32 cellular contexts compared by ENCODE assay signal in genomic region chr13:46132109-46132508, GRCh38. TPM values are rescaled to one million over a fixed set of nuclear protein-coding genes. Genes with fewer than 3 reads are reported as not detected.
DNase-seq lines count a peak whose midpoint lies in the region; ATAC-seq and TF ChIP-seq lines count a peak whose summit lies in the region.
"Had no signal": no experiment of that assay in that cellular context is flagged by ENCODE, and none has a peak within 500 bp of the region (broad histone marks: within the 10 kb centered on the region; RNA-seq: fewer than 3 reads in every experiment).

No MANE protein-coding gene starts in this region.

- H3K4me1 ChIP-seq in CD8-positive, alpha-beta T cell (ENCODE audit: insufficient read depth, low read length): no peaks in the 10 kb centered on the region
- H3K4me1 ChIP-seq: breast epithelium, HAP-1, testis had no signal

- H3K27me3 Mint-ChIP-seq in activated CD4-positive, alpha-beta memory T cell treated with anti-CD3 and anti-CD28 coated beads for 36 hours: no peaks in the 10 kb centered on the region
- H3K27me3 Mint-ChIP-seq in activated CD4-positive, alpha-beta memory T cell treated with anti-CD3 and anti-CD28 coated beads, Interleukin-2, amount 10 ng/mL, durations not matched to agents 7 days and 5 days: no peaks in the 10 kb centered on the region
- H3K27me3 Mint-ChIP-seq in CD8-positive, alpha-beta T cell (ENCODE audit: low read depth): no peaks in the 10 kb centered on the region
- no peaks in the 10 kb centered on the region for H3K27me3 Mint-ChIP-seq in activated naive CD8-positive, alpha-beta T cell
- H3K27me3 Mint-ChIP-seq in natural killer cell (ENCODE audit: low read depth in 2 of 2): no peaks in the 10 kb centered on the region

- no peak for ATAC-seq in CD8-positive, alpha-beta T cell
- ATAC-seq in natural killer cell: no peak
- ATAC-seq: activated CD4-positive, CD25-positive, alpha-beta regulatory T cell treated with anti-CD3 and anti-CD28 coated beads, Interleukin-2, amount 50 U/mL, for 24 hours; left colon; mucosa of descending colon had no signal

- H3K36me3 ChIP-seq in CD8-positive, alpha-beta T cell (ENCODE audit: insufficient read depth, low read length): peaks cover 73% of the 10 kb centered on the region
- no peaks in the 10 kb centered on the region for H3K36me3 ChIP-seq in MG63
- H3K36me3 ChIP-seq: breast epithelium, HAP-1, ovary had no signal

- TF ChIP-seq CTCF in CD8-positive, alpha-beta T cell (IDR thresholded peaks at IDR 0.05): no peak
- no peak for TF ChIP-seq CTCF in natural killer cell (IDR thresholded peaks at IDR 0.05)

- H3K27me3 ChIP-seq in CD8-positive, alpha-beta T cell (ENCODE audit: insufficient read depth, low read length): no peaks in the 10 kb centered on the region
- peaks cover 11% of the 10 kb centered on the region for H3K27me3 ChIP-seq in MG63
- H3K27me3 ChIP-seq: breast epithelium, ovary, testis had no signal

- H3K27ac Mint-ChIP-seq in activated CD4-positive, alpha-beta memory T cell treated with anti-CD3 and anti-CD28 coated beads for 36 hours: peak overlapping the region; percentile 69
- no peak overlapping the region for H3K27ac Mint-ChIP-seq in activated CD4-positive, alpha-beta memory T cell treated with anti-CD3 and anti-CD28 coated beads, Interleukin-2, amount 10 ng/mL, durations not matched to agents 7 days and 5 days
- H3K27ac Mint-ChIP-seq in CD8-positive, alpha-beta T cell: peak overlapping the region; percentile 74
- H3K27ac Mint-ChIP-seq in activated naive CD8-positive, alpha-beta T cell: peak overlapping the region; percentile 58
- H3K27ac Mint-ChIP-seq in natural killer cell: peak overlapping the region; percentile 88 to 92

- POLR2A ChIA-PET in activated CD4-positive, alpha-beta memory T cell treated with anti-CD3 and anti-CD28 coated beads for 36 hours (lab: Charles Lee): no interaction called here
- POLR2A ChIA-PET in activated CD4-positive, alpha-beta memory T cell treated with anti-CD3 and anti-CD28 coated beads, Interleukin-2, amount 10 ng/mL, durations not matched to agents 7 days and 5 days (lab: Charles Lee): interaction anchor here (0.8 to 1.8 kb wide), 3 partner anchors 8 to 40 kb away, joined by 3 to 5 read pairs (median 3); no protein-coding TSS in a partner anchor
- POLR2A ChIA-PET in CD8-positive, alpha-beta T cell (lab: Charles Lee): interaction anchor here (0.9 to 1.2 kb wide), 3 partner anchors 10 to 80 kb away, joined by 3 read pairs; partner anchors contain the start of gene ZC3H13

- no peaks in the 10 kb centered on the region for H3K9me3 ChIP-seq in CD8-positive, alpha-beta T cell (ENCODE audit: low read length)
- no peaks in the 10 kb centered on the region for H3K9me3 ChIP-seq in MG63
- H3K9me3 ChIP-seq: breast epithelium, HAP-1, mucosa of descending colon, ovary, SK-N-SH, testis had no signal

- peak overlapping the region; percentile 6 for H3K27ac ChIP-seq in CD8-positive, alpha-beta T cell (ENCODE audit: low read depth, low read length)
- no peak overlapping the region for H3K27ac ChIP-seq in caudate nucleus (ENCODE audit: low read depth, low read length)
- H3K27ac ChIP-seq: breast epithelium, epithelial cell of prostate, HL-60, ovary, PC-9, testis had no signal

- H3K9me3 Mint-ChIP-seq in activated CD4-positive, alpha-beta memory T cell treated with anti-CD3 and anti-CD28 coated beads for 36 hours: no peaks in the 10 kb centered on the region
- H3K9me3 Mint-ChIP-seq in activated CD4-positive, alpha-beta memory T cell treated with anti-CD3 and anti-CD28 coated beads, Interleukin-2, amount 10 ng/mL, durations not matched to agents 7 days and 5 days: no peaks in the 10 kb centered on the region
- H3K9me3 Mint-ChIP-seq in CD8-positive, alpha-beta T cell: no peaks in the 10 kb centered on the region
- no peaks in the 10 kb centered on the region for H3K9me3 Mint-ChIP-seq in activated naive CD8-positive, alpha-beta T cell (ENCODE audit: low read depth)
- H3K9me3 Mint-ChIP-seq in natural killer cell: no peaks in the 10 kb centered on the region
- H3K9me3 Mint-ChIP-seq: CD14-positive monocyte had no signal

- intact Hi-C loops in activated CD4-positive, alpha-beta memory T cell treated with anti-CD3 and anti-CD28 coated beads for 36 hours (cut with micrococcal nuclease): no loop called here
- intact Hi-C loops in CD8-positive, alpha-beta T cell (cut with DNase I, micrococcal nuclease): no loop called here
- intact Hi-C loops in natural killer cell (cut with micrococcal nuclease): no loop called here

- H3K4me3 Mint-ChIP-seq in activated CD4-positive, alpha-beta memory T cell treated with anti-CD3 and anti-CD28 coated beads for 36 hours: no peak overlapping the region
- no peak overlapping the region for H3K4me3 Mint-ChIP-seq in activated CD4-positive, alpha-beta memory T cell treated with anti-CD3 and anti-CD28 coated beads, Interleukin-2, amount 10 ng/mL, durations not matched to agents 7 days and 5 days
- H3K4me3 Mint-ChIP-seq in CD8-positive, alpha-beta T cell: no peak overlapping the region
- H3K4me3 Mint-ChIP-seq in activated naive CD8-positive, alpha-beta T cell: no peak overlapping the region
- no peak overlapping the region for H3K4me3 Mint-ChIP-seq in natural killer cell
- H3K4me3 Mint-ChIP-seq: CD14-positive monocyte had no signal

- peaks cover 16% of the 10 kb centered on the region for H3K4me1 Mint-ChIP-seq in activated CD4-positive, alpha-beta memory T cell treated with anti-CD3 and anti-CD28 coated beads for 36 hours (ENCODE audit: low read depth)
- H3K4me1 Mint-ChIP-seq in activated CD4-positive, alpha-beta memory T cell treated with anti-CD3 and anti-CD28 coated beads, Interleukin-2, amount 10 ng/mL, durations not matched to agents 7 days and 5 days: peaks cover 32% of the 10 kb centered on the region
- peaks cover 25% of the 10 kb centered on the region for H3K4me1 Mint-ChIP-seq in CD8-positive, alpha-beta T cell (ENCODE audit: low read depth)
- peaks cover 6% of the 10 kb centered on the region for H3K4me1 Mint-ChIP-seq in activated naive CD8-positive, alpha-beta T cell (ENCODE audit: low read depth)
- peaks cover 52 to 54% of the 10 kb centered on the region in 2 donors for H3K4me1 Mint-ChIP-seq in natural killer cell

- CTCF ChIA-PET in activated CD4-positive, alpha-beta memory T cell treated with anti-CD3 and anti-CD28 coated beads for 36 hours (lab: Charles Lee): interaction anchor here (0.9 kb wide), 1 partner anchor 19 kb away, joined by 3 read pairs; no protein-coding TSS in a partner anchor
- CTCF ChIA-PET in activated CD4-positive, alpha-beta memory T cell treated with anti-CD3 and anti-CD28 coated beads, Interleukin-2, amount 10 ng/mL, durations not matched to agents 7 days and 5 days (lab: Charles Lee): no interaction called here
- CTCF ChIA-PET in CD8-positive, alpha-beta T cell (lab: Charles Lee): interaction anchor here (0.7 to 1.5 kb wide), 5 partner anchors 18 to 190 kb away, joined by 3 to 5 read pairs (median 4); no protein-coding TSS in a partner anchor

- no peak overlapping the region for H3K4me3 ChIP-seq in CD8-positive, alpha-beta T cell (ENCODE audit: low read depth, low read length)
- H3K4me3 ChIP-seq in MG63: no peak overlapping the region
- H3K4me3 ChIP-seq: breast epithelium, HAP-1, mucosa of descending colon, ovary, PC-9, testis had no signal

- DNase-seq in activated CD4-positive, alpha-beta memory T cell treated with anti-CD3 and anti-CD28 coated beads for 36 hours: no peak
- DNase-seq in activated CD4-positive, alpha-beta memory T cell treated with anti-CD3 and anti-CD28 coated beads, Interleukin-2, amount 10 ng/mL, durations not matched to agents 7 days and 5 days: no peak
- DNase-seq in CD8-positive, alpha-beta T cell: no peak
- DNase-seq in natural killer cell (no peak), NCI-H1092 (lab: John Stamatoyannopoulos, UW) (no peak), MG63 (no peak), caudate nucleus (lab: John Stamatoyannopoulos, UW) (no peak)
- DNase-seq: activated gamma-delta T cell treated with Interleukin-2 at 50 U/mL for 16 hours; anterior cingulate cortex; KG1; left colon; MM.1S; mucosa of descending colon; NCI-H1930; NCI-H524; ovary; PC-9; SK-N-SH; stimulated activated naive CD4-positive, alpha-beta T cell; T-helper 2 cell; testis had no signal

- peaks cover 79% of the 10 kb centered on the region for H3K36me3 Mint-ChIP-seq in activated CD4-positive, alpha-beta memory T cell treated with anti-CD3 and anti-CD28 coated beads for 36 hours
- peaks cover 90% of the 10 kb centered on the region for H3K36me3 Mint-ChIP-seq in activated CD4-positive, alpha-beta memory T cell treated with anti-CD3 and anti-CD28 coated beads, Interleukin-2, amount 10 ng/mL, durations not matched to agents 7 days and 5 days (ENCODE audit: low read depth)
- peaks cover 95% of the 10 kb centered on the region for H3K36me3 Mint-ChIP-seq in CD8-positive, alpha-beta T cell
- H3K36me3 Mint-ChIP-seq in activated naive CD8-positive, alpha-beta T cell: peaks cover 6% of the 10 kb centered on the region
- peaks cover 55% of the 10 kb centered on the region for H3K36me3 Mint-ChIP-seq in natural killer cell

RNA-seq across cellular contexts. Expression of gene CPB2, which starts 27.3 kb away (rescaled TPM):
- not detected for total RNA-seq in activated CD4-positive, alpha-beta memory T cell treated with anti-CD3 and anti-CD28 coated beads for 36 hours
- not detected for total RNA-seq in activated CD4-positive, alpha-beta memory T cell treated with anti-CD3 and anti-CD28 coated beads, Interleukin-2, amount 10 ng/mL, durations not matched to agents 7 days and 5 days
- not detected for total RNA-seq in CD8-positive, alpha-beta T cell
- total RNA-seq in natural killer cell: not detected
- not detected in 2 replicates for total RNA-seq in MG63 (2014; rRNA removed; shearing (Covaris generic); ENCODE audit: low replicate concordance)
- total RNA-seq: A172, breast epithelium, glomerular endothelial cell, left colon, lung microvascular endothelial cell, mucosa of descending colon, PC-9, renal cortical epithelial cell, testis had no signal

RNA-seq across cellular contexts. Expression of gene LCP1, which starts 49.9 kb away (rescaled TPM):
- total RNA-seq in activated CD4-positive, alpha-beta memory T cell treated with anti-CD3 and anti-CD28 coated beads for 36 hours: 1,000 to 10,000 TPM; 1,012 to 1,022 TPM
- total RNA-seq in activated CD4-positive, alpha-beta memory T cell treated with anti-CD3 and anti-CD28 coated beads, Interleukin-2, amount 10 ng/mL, durations not matched to agents 7 days and 5 days: 1,000 to 10,000 TPM; 1,272 to 1,280 TPM
- total RNA-seq in CD8-positive, alpha-beta T cell: 100 to 1,000 TPM; 241 to 252 TPM
- total RNA-seq in natural killer cell: 1,000 to 10,000 TPM; 1,088 to 1,116 (median 1,113) TPM
- total RNA-seq in MG63 (2014; rRNA removed; shearing (Covaris generic); ENCODE audit: low replicate concordance): 0.57 and 0.63 TPM in 2 replicates
- total RNA-seq: lung microvascular endothelial cell had no signal

Comparison
In these comparisons a context has a peak if more than half of its experiments do, and no peak if none do; other contexts are left out.
1. RNA of gene LCP1, which starts 49.9 kb away (total RNA-seq): 1,272 to 1,280 TPM in activated CD4-positive, alpha-beta memory T cell treated with anti-CD3 and anti-CD28 coated beads, Interleukin-2, amount 10 ng/mL, durations not matched to agents 7 days and 5 days, 1,088 to 1,116 TPM in natural killer cell, 1,012 to 1,022 TPM in activated CD4-positive, alpha-beta memory T cell treated with anti-CD3 and anti-CD28 coated beads for 36 hours and 241 to 252 TPM in CD8-positive, alpha-beta T cell; 0.57 to 0.63 TPM in MG63; every median in the first group is over 100 times any median in the second.